20 cellular contexts compared by ENCODE assay signal in genomic region chr19:10079031-10079453, GRCh38. TPM values are rescaled to one million over a fixed set of nuclear protein-coding genes. Genes with fewer than 3 reads are reported as not detected.
DNase-seq lines count a peak whose midpoint lies in the region; ATAC-seq, FAIRE-seq and TF ChIP-seq lines count a peak whose summit lies in the region.
"Had no signal": no experiment of that assay in that cellular context is flagged by ENCODE, and none has a peak within 500 bp of the region (broad histone marks: within the 10 kb centered on the region; RNA-seq: fewer than 3 reads in every experiment).

No MANE protein-coding gene starts in this region.

- no peak overlapping the region for H2AFZ ChIP-seq in K562 (ENCODE audit: low read depth, low read length)
- H2AFZ ChIP-seq: PC-9 had no signal

- H3K9me1 ChIP-seq in K562 (ENCODE audit: control insufficient read depth, insufficient read depth, low read length), result no peaks in the 10 kb centered on the region

- no peak overlapping the region for H3K4me2 ChIP-seq in K562 (ENCODE audit: insufficient read depth, low read length)
- H3K4me2 ChIP-seq: PC-9 had no signal

- H3K4me3 ChIP-seq in K562 (no peak overlapping the region), left lung (no peak overlapping the region), small intestine (ENCODE audit: low read depth in 1 of 2, low read length in 2 of 2) (no peak overlapping the region)
- H3K4me3 ChIP-seq: PC-9, SJCRH30 had no signal

- in situ Hi-C loops in K562 (cut with MboI), result no loop called here

- ATAC-seq in K562 (no peak), left lung (peak; percentile 35), HG03432 (IDR thresholded peaks at IDR 0.05; ENCODE audit: unreplicated experiment) (no peak)

- BruUV-seq in K562 (replicated peaks; lab: Mats Ljungman, UMichigan), result no TSS peak

- CTCF ChIA-PET in K562 (lab: Yijun Ruan, JAX; ENCODE audit: low intra/inter-chr PET ratio), result no interaction called here

- FAIRE-seq in HTR-8/SVneo (lab: Jason Lieb, UNC), result peak; percentile 4
- FAIRE-seq in K562 (lab: Jason Lieb, UNC), result peak; percentile 48
- no peak for FAIRE-seq in small intestine (lab: Jason Lieb, UNC)

- TF ChIP-seq RAD21 in K562 (CRISPR knock-in tag; conservative IDR thresholded peaks at IDR 0.05 in 1 of 2, IDR thresholded peaks at IDR 0.05 in 1 of 2), result no peak

- no peaks in the 10 kb centered on the region; a peak in 1 of 5 replicates for H3K4me1 ChIP-seq in K562 (replicated peaks in 1 of 2; ENCODE audit: control insufficient read depth in 2 of 2, insufficient read depth in 2 of 2, low read length in 2 of 2)
- H3K4me1 ChIP-seq in left lung, result no peaks in the 10 kb centered on the region
- H3K4me1 ChIP-seq in small intestine (ENCODE audit: control insufficient read depth in 2 of 2, insufficient read depth in 1 of 2, low read depth in 1 of 2, low read length in 1 of 2), result no peaks in the 10 kb centered on the region
- H3K4me1 ChIP-seq: SJCRH30 had no signal

- intact Hi-C loops in K562 (cut with micrococcal nuclease), result no loop called here
- intact Hi-C loops in left lung (cut with DNase I), result no loop called here

- peaks cover 2% of the 10 kb centered on the region; the same call in 1 of the 2 replicates for H3K9me3 ChIP-seq in K562 (replicated peaks; ENCODE audit: control insufficient read depth, insufficient read depth, low read depth, low read length)
- peaks cover 0 to 3% of the 10 kb centered on the region in 2 donors for H3K9me3 ChIP-seq in left lung
- H3K9me3 ChIP-seq in small intestine (ENCODE audit: control insufficient read depth, low read depth), result no peaks in the 10 kb centered on the region
- H3K9me3 ChIP-seq: SJCRH30 had no signal

- H4K20me1 ChIP-seq in K562 (replicated peaks; ENCODE audit: control insufficient read depth, insufficient read depth, low read length), result no peaks in the 10 kb centered on the region

- H3K79me2 ChIP-seq in K562 (ENCODE audit: control insufficient read depth, insufficient read depth, low read length), result no peaks in the 10 kb centered on the region

- no peak for TF ChIP-seq CTCF in K562 (IDR thresholded peaks at IDR 0.05 in 2 of 3, conservative IDR thresholded peaks at IDR 0.05 in 1 of 3; ENCODE audit: insufficient read depth in 2 of 3, low read depth in 1 of 3, low read length in 3 of 3)
- TF ChIP-seq CTCF in left lung (IDR thresholded peaks at IDR 0.05), result no peak

- H3K9ac ChIP-seq in K562 (ENCODE audit: insufficient read depth in 1 of 2, low read depth in 2 of 2, low read length in 2 of 2), result peak overlapping the region in 1 of 2 experiments; percentile 26; a peak in 1 of 4 replicates

- POLR2A ChIA-PET in K562 (lab: Yijun Ruan, JAX), result interaction anchor here (0.5 to 0.7 kb wide), 3 partner anchors 27 to 406 kb away, joined by 3 read pairs; partner anchors contain the start of gene PPAN

- TF ChIP-seq EP300 in K562 (IDR thresholded peaks at IDR 0.05; ENCODE audit: low read length), result no peak

- no peaks in the 10 kb centered on the region for H3K36me3 ChIP-seq in K562 (ENCODE audit: control insufficient read depth, insufficient read depth, low read length)
- no peaks in the 10 kb centered on the region for H3K36me3 ChIP-seq in left lung
- H3K36me3 ChIP-seq in small intestine (ENCODE audit: control insufficient read depth in 2 of 2, insufficient read depth in 2 of 2, low read length in 2 of 2), result no peaks in the 10 kb centered on the region
- H3K36me3 ChIP-seq: SJCRH30 had no signal

- H3K27ac ChIP-seq in K562 (ENCODE audit: extremely low read depth, low read depth, low read length), result no peak overlapping the region
- H3K27ac ChIP-seq in left lung, result no peak overlapping the region
- no peak overlapping the region for H3K27ac ChIP-seq in small intestine (ENCODE audit: low read depth in 1 of 2, low read length in 1 of 2)
- H3K27ac ChIP-seq: C4-2B, PC-9, RWPE1, SJCRH30 had no signal

- WGBS in K562 (ENCODE audit: insufficient coverage, low coverage, missing lambda C conversion rate), result 3% methylated on average over 5 of the region's 7 CpGs
- WGBS in small intestine, 3 donors, result 15 to 47% (median 36%) methylated on average over 7 of the region's 7 CpGs

- H3K27me3 ChIP-seq in K562 (ENCODE audit: control insufficient read depth in 2 of 2, insufficient read depth in 2 of 2, low read length in 2 of 2) (peaks cover 8 to 11% of the 10 kb centered on the region in 2 experiments), left lung (no peaks in the 10 kb centered on the region), small intestine (ENCODE audit: control insufficient read depth in 2 of 2, insufficient read depth in 2 of 2, low read length in 2 of 2) (no peaks in the 10 kb centered on the region)
- H3K27me3 ChIP-seq: SJCRH30 had no signal

- DNase-seq in HTR-8/SVneo (ENCODE audit: insufficient read length, low spot score) (no peak), K562 (ENCODE audit: extremely low read depth in 1 of 4, low spot score in 3 of 4) (no peak), left lung (no peak), small intestine (peak; percentile 67), GM03348 (ENCODE audit: low spot score) (no peak), activated gamma-delta T cell (lab: John Stamatoyannopoulos, UW) (no peak)
- DNase-seq: ACHN, DMS79, GOT3, KG1, NCI-H1417, NCI-H187, NCI-H2107, NCI-H226, NCI-H524, PC-9, SJCRH30 had no signal

- TF ChIP-seq POLR2A in K562 (conservative IDR thresholded peaks at IDR 0.05), result no peak

RNA-seq across cellular contexts. Expression of gene SHFL, which starts 7.1 kb away (rescaled TPM):
- total RNA-seq in K562 (2011; cell fraction: chromatin; rRNA removed; ENCODE audit: low replicate concordance), result 31.5 and 78.2 TPM in 2 replicates
- total RNA-seq in K562 (2011; cell fraction: nucleolus; rRNA removed), result 47.9 and 51.2 TPM in 2 replicates
- 41.4 and 44.2 TPM in 2 replicates for total RNA-seq in K562 (2011; cell fraction: nucleoplasm; rRNA removed)
- 13.0 and 16.6 TPM in 2 replicates for total RNA-seq in K562 (2014; rRNA removed)
- total RNA-seq in K562 (2014; rRNA removed; fragmentation: Illumina TruSeq; extraction: Trizol), result 5.8 and 6.4 TPM in 2 replicates
- 6.8 and 7.5 TPM in 2 replicates for total RNA-seq in K562 (2015; rRNA removed; fragmentation: Illumina TruSeq; extraction: Trizol)
- total RNA-seq in K562 (2021), result 15.1 and 16.4 TPM in 2 replicates
- 10.5 and 13.7 TPM in 2 replicates for polyA plus RNA-seq in K562 (2011; rRNA removed)
- 9.5 and 19.0 TPM in 2 replicates for polyA plus RNA-seq in K562 (2011; cell fraction: cytosol; rRNA removed)
- 60.4 and 126 TPM in 2 replicates for polyA plus RNA-seq in K562 (2011; cell fraction: nucleus; rRNA removed)
- 13.8 and 24.0 TPM in 2 replicates for polyA plus RNA-seq in K562 (2012)
- 14.1 and 16.8 TPM in 2 replicates for polyA plus RNA-seq in K562 (2014; fragmentation: Illumina TruSeq; extraction: Trizol)
- 1 to 10 TPM; 1.5 to 2.6 TPM for polyA plus RNA-seq in K562 (2014; fragmentation: Nextera tagmentation; extraction: Ambion mirVana)
- 22.6 and 25.7 TPM in 2 replicates for polyA plus RNA-seq in K562 (2014; rRNA removed)
- 3.4 and 7.6 TPM in 2 replicates for polyA minus RNA-seq in K562 (2011; rRNA and poly(A)+ RNA removed)
- polyA minus RNA-seq in K562 (2011; cell fraction: cytosol; rRNA and poly(A)+ RNA removed), result 3.1 and 3.3 TPM in 2 replicates
- 10.0 and 21.1 TPM in 2 replicates for polyA minus RNA-seq in K562 (2011; cell fraction: nucleus; rRNA and poly(A)+ RNA removed)
- total RNA-seq in left lung, result 10 to 100 TPM; 30.9 to 38.8 TPM
- polyA plus RNA-seq in small intestine, result 10 to 100 TPM; 32.5 to 60.8 (median 40.5) TPM
- total RNA-seq: SJCRH30 had no signal

RNA-seq across cellular contexts. Expression of gene ANGPTL6, which starts 23.4 kb away (rescaled TPM):
- total RNA-seq in K562 (2011; cell fraction: chromatin; rRNA removed; ENCODE audit: low replicate concordance), result 0.81 and 2.5 TPM in 2 replicates
- total RNA-seq in K562 (2011; cell fraction: nucleolus; rRNA removed), result 1.8 and 3.0 TPM in 2 replicates
- 1.6 and 2.9 TPM in 2 replicates for total RNA-seq in K562 (2011; cell fraction: nucleoplasm; rRNA removed)
- total RNA-seq in K562 (2014; rRNA removed) (0.86 and 2.1 TPM in 2 replicates), K562 (2014; rRNA removed; fragmentation: Illumina TruSeq; extraction: Trizol) (0.38 and 0.58 TPM in 2 replicates), K562 (2015; rRNA removed; fragmentation: Illumina TruSeq; extraction: Trizol) (0.23 and 0.36 TPM in 2 replicates), K562 (2021) (0.42 and 0.58 TPM in 2 replicates), left lung (under 1 TPM; 0.38 to 0.68 TPM)
- polyA plus RNA-seq in K562 (2011; rRNA removed) (0.54 and 0.83 TPM in 2 replicates), K562 (2014; fragmentation: Illumina TruSeq; extraction: Trizol) (0.22 and 0.43 TPM in 2 replicates), K562 (2014; fragmentation: Nextera tagmentation; extraction: Ambion mirVana) (not detected), K562 (2014; rRNA removed) (0.31 and 0.97 TPM in 2 replicates), small intestine (under 1 TPM; 0.45 to 0.72 (median 0.54) TPM)
- polyA plus RNA-seq in K562 (2011; cell fraction: cytosol; rRNA removed), result 0.66 and 1.6 TPM in 2 replicates
- polyA plus RNA-seq in K562 (2011; cell fraction: nucleus; rRNA removed), result 1.4 and 4.2 TPM in 2 replicates
- polyA plus RNA-seq in K562 (2012), result 0.51 and 0.70 TPM in 2 replicates
- 0.09 and 0.21 TPM in 2 replicates for polyA minus RNA-seq in K562 (2011; rRNA and poly(A)+ RNA removed)
- polyA minus RNA-seq in K562 (2011; cell fraction: cytosol; rRNA and poly(A)+ RNA removed), result 1.4 TPM in 1 of 2 replicates, not detected in the other
- polyA minus RNA-seq in K562 (2011; cell fraction: nucleus; rRNA and poly(A)+ RNA removed), result 0.33 and 1.8 TPM in 2 replicates
- total RNA-seq: PC-9, SJCRH30 had no signal

RNA-seq across cellular contexts. Expression of gene PPAN, which starts 27.1 kb away (rescaled TPM):
- total RNA-seq in K562 (2011; cell fraction: chromatin; rRNA removed; ENCODE audit: low replicate concordance), result 43.7 and 158 TPM in 2 replicates
- 136 and 158 TPM in 2 replicates for total RNA-seq in K562 (2011; cell fraction: nucleolus; rRNA removed)
- 72.6 and 76.3 TPM in 2 replicates for total RNA-seq in K562 (2011; cell fraction: nucleoplasm; rRNA removed)
- total RNA-seq in K562 (2014; rRNA removed) (111 and 141 TPM in 2 replicates), K562 (2014; rRNA removed; fragmentation: Illumina TruSeq; extraction: Trizol) (21.1 and 29.3 TPM in 2 replicates), K562 (2015; rRNA removed; fragmentation: Illumina TruSeq; extraction: Trizol) (76.2 and 78.6 TPM in 2 replicates), K562 (2021) (113 and 122 TPM in 2 replicates), left lung (10 to 100 TPM; 23.4 to 49.8 TPM)
- polyA plus RNA-seq in K562 (2011; rRNA removed) (43.2 and 54.4 TPM in 2 replicates), K562 (2014; fragmentation: Illumina TruSeq; extraction: Trizol) (59.1 and 66.9 TPM in 2 replicates), K562 (2014; fragmentation: Nextera tagmentation; extraction: Ambion mirVana) (1 to 10 TPM; 2.2 to 4.9 TPM), K562 (2014; rRNA removed) (129 TPM in 2 replicates), small intestine (10 to 100 TPM; 26.2 to 48.3 (median 37.3) TPM)
- 55.0 and 104 TPM in 2 replicates for polyA plus RNA-seq in K562 (2011; cell fraction: cytosol; rRNA removed)
- 120 and 211 TPM in 2 replicates for polyA plus RNA-seq in K562 (2011; cell fraction: nucleus; rRNA removed)
- 52.6 and 75.7 TPM in 2 replicates for polyA plus RNA-seq in K562 (2012)
- polyA minus RNA-seq in K562 (2011; rRNA and poly(A)+ RNA removed), result 26.1 and 49.0 TPM in 2 replicates
- polyA minus RNA-seq in K562 (2011; cell fraction: cytosol; rRNA and poly(A)+ RNA removed), result 66.1 and 69.2 TPM in 2 replicates
- 65.4 and 68.5 TPM in 2 replicates for polyA minus RNA-seq in K562 (2011; cell fraction: nucleus; rRNA and poly(A)+ RNA removed)

RNA-seq across cellular contexts. Expression of gene P2RY11, which starts 32.5 kb away (rescaled TPM):
- total RNA-seq in K562 (2011; cell fraction: chromatin; rRNA removed; ENCODE audit: low replicate concordance), result 7.8 and 42.3 TPM in 2 replicates
- 18.0 and 23.8 TPM in 2 replicates for total RNA-seq in K562 (2011; cell fraction: nucleolus; rRNA removed)
- total RNA-seq in K562 (2011; cell fraction: nucleoplasm; rRNA removed), result 12.8 and 19.6 TPM in 2 replicates
- total RNA-seq in K562 (2014; rRNA removed) (1.5 and 3.2 TPM in 2 replicates), K562 (2014; rRNA removed; fragmentation: Illumina TruSeq; extraction: Trizol) (1.4 and 1.5 TPM in 2 replicates), K562 (2015; rRNA removed; fragmentation: Illumina TruSeq; extraction: Trizol) (4.6 TPM in 2 replicates), K562 (2021) (10.1 and 10.2 TPM in 2 replicates), left lung (10 to 100 TPM in 1 of 2 donors, 1 to 10 TPM in 1; 8.4 to 24.4 TPM)
- polyA plus RNA-seq in K562 (2011; rRNA removed) (2.4 and 6.5 TPM in 2 replicates), K562 (2014; fragmentation: Illumina TruSeq; extraction: Trizol) (1.5 and 2.1 TPM in 2 replicates), K562 (2014; fragmentation: Nextera tagmentation; extraction: Ambion mirVana) (under 1 TPM; 0.03 to 0.07 TPM), K562 (2014; rRNA removed) (4.5 and 5.9 TPM in 2 replicates), small intestine (10 to 100 TPM in 1 of 3 donors, 1 to 10 TPM in 2; 3.8 to 14.6 (median 6.3) TPM)
- 5.8 and 7.6 TPM in 2 replicates for polyA plus RNA-seq in K562 (2011; cell fraction: cytosol; rRNA removed)
- polyA plus RNA-seq in K562 (2011; cell fraction: nucleus; rRNA removed), result 9.8 and 12.6 TPM in 2 replicates
- 6.2 and 11.6 TPM in 2 replicates for polyA plus RNA-seq in K562 (2012)
- 1.5 and 1.9 TPM in 2 replicates for polyA minus RNA-seq in K562 (2011; rRNA and poly(A)+ RNA removed)
- 2.6 and 7.6 TPM in 2 replicates for polyA minus RNA-seq in K562 (2011; cell fraction: cytosol; rRNA and poly(A)+ RNA removed)
- polyA minus RNA-seq in K562 (2011; cell fraction: nucleus; rRNA and poly(A)+ RNA removed), result 3.8 and 4.9 TPM in 2 replicates

RNA-seq across cellular contexts. Expression of gene EIF3G, which starts 40.7 kb away (rescaled TPM):
- total RNA-seq in K562 (2011; cell fraction: chromatin; rRNA removed; ENCODE audit: low replicate concordance), result 149 and 492 TPM in 2 replicates
- total RNA-seq in K562 (2011; cell fraction: nucleolus; rRNA removed), result 401 and 445 TPM in 2 replicates
- 251 and 254 TPM in 2 replicates for total RNA-seq in K562 (2011; cell fraction: nucleoplasm; rRNA removed)
- total RNA-seq in K562 (2014; rRNA removed), result 496 and 567 TPM in 2 replicates
- 180 and 183 TPM in 2 replicates for total RNA-seq in K562 (2014; rRNA removed; fragmentation: Illumina TruSeq; extraction: Trizol)
- 303 and 312 TPM in 2 replicates for total RNA-seq in K562 (2015; rRNA removed; fragmentation: Illumina TruSeq; extraction: Trizol)
- total RNA-seq in K562 (2021), result 388 and 395 TPM in 2 replicates
- polyA plus RNA-seq in K562 (2011; rRNA removed), result 119 and 135 TPM in 2 replicates
- 195 and 287 TPM in 2 replicates for polyA plus RNA-seq in K562 (2011; cell fraction: cytosol; rRNA removed)
- polyA plus RNA-seq in K562 (2011; cell fraction: nucleus; rRNA removed), result 588 and 868 TPM in 2 replicates
- 313 and 327 TPM in 2 replicates for polyA plus RNA-seq in K562 (2012)
- 338 and 435 TPM in 2 replicates for polyA plus RNA-seq in K562 (2014; fragmentation: Illumina TruSeq; extraction: Trizol)
- polyA plus RNA-seq in K562 (2014; fragmentation: Nextera tagmentation; extraction: Ambion mirVana), result 10 to 100 TPM; 35.3 to 53.8 TPM
- 299 and 361 TPM in 2 replicates for polyA plus RNA-seq in K562 (2014; rRNA removed)
- polyA minus RNA-seq in K562 (2011; rRNA and poly(A)+ RNA removed), result 37.8 and 59.9 TPM in 2 replicates
- polyA minus RNA-seq in K562 (2011; cell fraction: cytosol; rRNA and poly(A)+ RNA removed), result 98.8 and 105 TPM in 2 replicates
- 95.6 and 97.2 TPM in 2 replicates for polyA minus RNA-seq in K562 (2011; cell fraction: nucleus; rRNA and poly(A)+ RNA removed)
- total RNA-seq in left lung, result 100 to 1,000 TPM; 162 to 166 TPM
- polyA plus RNA-seq in small intestine, result 100 to 1,000 TPM; 138 to 218 (median 213) TPM
